Comparison of ENCODE assay signal across 27 cellular contexts in the genomic region with DNA sequence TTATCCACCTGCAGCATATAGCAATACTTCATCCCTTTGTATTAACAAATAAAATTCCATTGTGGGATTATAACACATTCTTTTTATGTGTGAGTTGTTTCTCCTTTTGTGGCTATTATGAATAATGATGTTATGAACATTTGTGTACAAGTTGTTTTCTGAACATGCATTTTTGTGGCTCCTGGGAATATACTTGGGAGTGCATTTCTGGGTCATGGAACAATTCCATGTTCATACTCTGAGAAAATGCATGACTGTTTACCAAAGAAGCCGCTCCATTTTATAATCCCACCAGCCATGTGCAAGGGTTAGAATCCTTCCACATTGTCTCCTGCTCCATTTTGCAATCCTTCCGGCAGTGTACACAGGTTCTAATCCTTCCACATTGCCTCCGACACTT.
DNase-seq lines count a peak whose midpoint lies in the region; ATAC-seq, FAIRE-seq and TF ChIP-seq lines count a peak whose summit lies in the region.
"Had no signal": no experiment of that assay in that cellular context is flagged by ENCODE, and none has a peak within 500 bp of the region (broad histone marks: within the 10 kb centered on the region; RNA-seq: fewer than 3 reads in every experiment).

No MANE protein-coding gene starts in this region.

- H3K4me1 ChIP-seq in DOHH2 (ENCODE audit: control insufficient read depth, low read length) = peaks cover 30% of the 10 kb centered on the region
- peaks cover 0 to 7% (median 0%) of the 10 kb centered on the region in 4 donors for H3K4me1 ChIP-seq in esophagus muscularis mucosa
- H3K4me1 ChIP-seq in HepG2 (ENCODE audit: insufficient read depth, low read length) = no peaks in the 10 kb centered on the region
- H3K4me1 ChIP-seq: BE2C had no signal

- H3K9me3 ChIP-seq in DOHH2 (ENCODE audit: control insufficient read depth, insufficient read depth, low read length) (no peaks in the 10 kb centered on the region), esophagus muscularis mucosa (no peaks in the 10 kb centered on the region), HepG2 (ENCODE audit: low read length) (no peaks in the 10 kb centered on the region)
- H3K9me3 ChIP-seq: BE2C, BLaER1 had no signal

- no peak for TF ChIP-seq RAD21 in HepG2 (CRISPR knock-in tag; IDR thresholded peaks at IDR 0.05)

- H3K27me3 ChIP-seq in DOHH2 (ENCODE audit: control insufficient read depth, low read length) = no peaks in the 10 kb centered on the region
- peaks cover 0 to 11% (median 0%) of the 10 kb centered on the region in 4 donors for H3K27me3 ChIP-seq in esophagus muscularis mucosa
- no peaks in the 10 kb centered on the region; a peak in 2 of 5 replicates for H3K27me3 ChIP-seq in HepG2 (ENCODE audit: control insufficient read depth in 1 of 2, insufficient read depth in 2 of 2, low read length in 2 of 2)
- H3K27me3 ChIP-seq: BE2C, BLaER1 had no signal

- CTCF ChIA-PET in HepG2 (lab: Yijun Ruan, JAX; ENCODE audit: low intra/inter-chr PET ratio, low total read pairs) = no interaction called here

- TF ChIP-seq POLR2A in esophagus muscularis mucosa (IDR thresholded peaks at IDR 0.05; ENCODE audit: low read depth) = no peak
- no peak for TF ChIP-seq POLR2A in HepG2 (IDR thresholded peaks at IDR 0.05; ENCODE audit: insufficient read depth in 1 of 2, low read depth in 2 of 2, low read length in 2 of 2)

- TF ChIP-seq EP300 in esophagus muscularis mucosa (IDR thresholded peaks at IDR 0.05) (no peak), HepG2 (IDR thresholded peaks at IDR 0.05; ENCODE audit: low read depth in 2 of 2, low read length in 2 of 2) (no peak), HepG2 (CRISPR knock-in tag; IDR thresholded peaks at IDR 0.05; ENCODE audit: borderline replicate concordance) (no peak)

- in situ Hi-C loops in HepG2 (cut with HindIII; ENCODE audit: extremely low pct_ligation_motif_present, low pct_unique_long_range_greater_than_20kb) = no loop called here

- H3K27ac ChIP-seq in DOHH2 (ENCODE audit: low read depth, low read length) (no peak overlapping the region), esophagus muscularis mucosa (replicated peaks in 1 of 4) (no peak overlapping the region), HepG2 (ENCODE audit: extremely low read length, insufficient read depth, low read length) (no peak overlapping the region)
- H3K27ac ChIP-seq: BLaER1 had no signal

- H3K9me2 ChIP-seq in DOHH2 (replicated peaks; ENCODE audit: control insufficient read depth, low read length) = no peaks in the 10 kb centered on the region

- no peak overlapping the region for H3K9ac ChIP-seq in HepG2 (ENCODE audit: insufficient read depth, low read depth, low read length)
- H3K9ac ChIP-seq: BLaER1 had no signal

- POLR2A ChIA-PET in HepG2 (lab: Yijun Ruan, JAX) = no interaction called here

- H3K4me2 ChIP-seq in DOHH2 (ENCODE audit: low read length) = peak overlapping the region; percentile 56
- H3K4me2 ChIP-seq in HepG2 (ENCODE audit: low read depth, low read length) = no peak overlapping the region
- H3K4me2 ChIP-seq: BLaER1 had no signal

- ATAC-seq in HepG2 = no peak

- DNase-seq in LHCN-M2 (ENCODE audit: low read depth) = peak; percentile 88
- DNase-seq in esophagus muscularis mucosa (ENCODE audit: extremely low spot score) = peak; percentile 75
- peak; percentile 43 for DNase-seq in retina
- DNase-seq in HepG2 (ENCODE audit: low spot score) = no peak
- DNase-seq in activated CD4-positive, alpha-beta T cell treated with anti-CD3 and anti-CD28 coated beads for 4 hours = no peak
- DNase-seq in stimulated activated naive CD4-positive, alpha-beta T cell (lab: John Stamatoyannopoulos, UW) = no peak
- no peak for DNase-seq in iPS-NIHi7 (ENCODE audit: extremely low spot score)
- DNase-seq: 8988T; ACHN; BE2C; C1 segment of cervical spinal cord; CD4-positive, alpha-beta memory T cell; CD4-positive, CD25-positive, alpha-beta regulatory T cell; CD8-positive, alpha-beta memory T cell; COR-L47; DMS 273 treated with DMSO at 0.1 percent for 48 hours; DMS153; DMS53; DMS79; DND-41; GF-D8 had no signal

- H2AFZ ChIP-seq in HepG2 (ENCODE audit: low read length) = no peak overlapping the region

- H3F3A ChIP-seq in DOHH2 (ENCODE audit: control insufficient read depth, insufficient read depth) = no peaks in the 10 kb centered on the region

- no peak for TF ChIP-seq CTCF in DOHH2 (IDR thresholded peaks at IDR 0.05; ENCODE audit: low read depth, low read length, poor library complexity, severe bottlenecking)
- no peak for TF ChIP-seq CTCF in esophagus muscularis mucosa (IDR thresholded peaks at IDR 0.05)
- TF ChIP-seq CTCF in HepG2 (CRISPR knock-in tag; IDR thresholded peaks at IDR 0.05) = no peak

- 97% methylated on average over 3 of the region's 3 CpGs for WGBS in esophagus muscularis mucosa
- WGBS in HepG2 (ENCODE audit: low lambda C conversion rate) = 5% methylated on average over 3 of the region's 3 CpGs

- H3K79me2 ChIP-seq in DOHH2 (ENCODE audit: control insufficient read depth, low read length) (peaks cover 48% of the 10 kb centered on the region), HepG2 (ENCODE audit: insufficient read depth, low read length) (no peaks in the 10 kb centered on the region)

- FAIRE-seq in HepG2 (lab: Jason Lieb, UNC) = no peak
- FAIRE-seq: A204.1, G401.6, GM12891, GM19239 had no signal

- intact Hi-C loops in esophagus muscularis mucosa (cut with DNase I) (no loop called here), HepG2 (cut with micrococcal nuclease; ENCODE audit: unreplicated experiment) (no loop called here)

- BruUV-seq in HepG2 (replicated peaks; lab: Mats Ljungman, UMichigan) = no TSS peak

- H3K36me3 ChIP-seq in DOHH2 (ENCODE audit: control insufficient read depth, low read length) = peaks cover 3% of the 10 kb centered on the region; the same call in 1 of the 2 replicates
- H3K36me3 ChIP-seq in esophagus muscularis mucosa = no peaks in the 10 kb centered on the region
- no peaks in the 10 kb centered on the region for H3K36me3 ChIP-seq in HepG2 (replicated peaks in 1 of 2; ENCODE audit: control insufficient read depth in 1 of 2, insufficient read depth in 2 of 2, low read length in 2 of 2)
- H3K36me3 ChIP-seq: BE2C, BLaER1 had no signal

- no peaks in the 10 kb centered on the region for H4K20me1 ChIP-seq in DOHH2 (ENCODE audit: control insufficient read depth, insufficient read depth, low read depth, low read length)
- no peaks in the 10 kb centered on the region for H4K20me1 ChIP-seq in HepG2 (ENCODE audit: insufficient read depth, low read length)
- H4K20me1 ChIP-seq: BLaER1 had no signal

- H3K4me3 ChIP-seq in DOHH2 (ENCODE audit: low read length) (peak overlapping the region; percentile 31), esophagus muscularis mucosa (no peak overlapping the region), HepG2 (replicated peaks in 1 of 3; ENCODE audit: insufficient read depth in 1 of 3, low read depth in 2 of 3, low read length in 3 of 3) (no peak overlapping the region)
- H3K4me3 ChIP-seq: BLaER1 had no signal

TF ChIP-seq in HepG2, 621 proteins besides CTCF, POLR2A, EP300 and RAD21:
- TF ChIP-seq, protein P1, sequence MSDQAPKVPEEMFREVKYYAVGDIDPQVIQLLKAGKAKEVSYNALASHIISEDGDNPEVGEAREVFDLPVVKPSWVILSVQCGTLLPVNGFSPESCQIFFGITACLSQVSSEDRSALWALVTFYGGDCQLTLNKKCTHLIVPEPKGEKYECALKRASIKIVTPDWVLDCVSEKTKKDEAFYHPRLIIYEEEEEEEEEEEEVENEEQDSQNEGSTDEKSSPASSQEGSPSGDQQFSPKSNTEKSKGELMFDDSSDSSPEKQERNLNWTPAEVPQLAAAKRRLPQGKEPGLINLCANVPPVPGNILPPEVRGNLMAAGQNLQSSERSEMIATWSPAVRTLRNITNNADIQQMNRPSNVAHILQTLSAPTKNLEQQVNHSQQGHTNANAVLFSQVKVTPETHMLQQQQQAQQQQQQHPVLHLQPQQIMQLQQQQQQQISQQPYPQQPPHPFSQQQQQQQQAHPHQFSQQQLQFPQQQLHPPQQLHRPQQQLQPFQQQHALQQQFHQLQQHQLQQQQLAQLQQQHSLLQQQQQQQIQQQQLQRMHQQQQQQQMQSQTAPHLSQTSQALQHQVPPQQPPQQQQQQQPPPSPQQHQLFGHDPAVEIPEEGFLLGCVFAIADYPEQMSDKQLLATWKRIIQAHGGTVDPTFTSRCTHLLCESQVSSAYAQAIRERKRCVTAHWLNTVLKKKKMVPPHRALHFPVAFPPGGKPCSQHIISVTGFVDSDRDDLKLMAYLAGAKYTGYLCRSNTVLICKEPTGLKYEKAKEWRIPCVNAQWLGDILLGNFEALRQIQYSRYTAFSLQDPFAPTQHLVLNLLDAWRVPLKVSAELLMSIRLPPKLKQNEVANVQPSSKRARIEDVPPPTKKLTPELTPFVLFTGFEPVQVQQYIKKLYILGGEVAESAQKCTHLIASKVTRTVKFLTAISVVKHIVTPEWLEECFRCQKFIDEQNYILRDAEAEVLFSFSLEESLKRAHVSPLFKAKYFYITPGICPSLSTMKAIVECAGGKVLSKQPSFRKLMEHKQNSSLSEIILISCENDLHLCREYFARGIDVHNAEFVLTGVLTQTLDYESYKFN (CRISPR knock-in tag; conservative IDR thresholded peaks at IDR 0.05) = no peak
- TF ChIP-seq, protein P2, sequence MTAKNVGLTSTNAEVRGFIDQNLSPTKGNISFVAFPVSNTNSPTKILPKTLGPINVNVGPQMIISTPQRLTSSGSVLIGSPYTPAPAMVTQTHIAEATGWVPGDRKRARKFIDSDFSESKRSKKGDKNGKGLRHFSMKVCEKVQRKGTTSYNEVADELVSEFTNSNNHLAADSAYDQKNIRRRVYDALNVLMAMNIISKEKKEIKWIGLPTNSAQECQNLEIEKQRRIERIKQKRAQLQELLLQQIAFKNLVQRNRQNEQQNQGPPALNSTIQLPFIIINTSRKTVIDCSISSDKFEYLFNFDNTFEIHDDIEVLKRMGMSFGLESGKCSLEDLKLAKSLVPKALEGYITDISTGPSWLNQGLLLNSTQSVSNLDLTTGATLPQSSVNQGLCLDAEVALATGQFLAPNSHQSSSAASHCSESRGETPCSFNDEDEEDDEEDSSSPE (CRISPR knock-in tag; IDR thresholded peaks at IDR 0.05) = no peak
TF ChIP-seq in HepG2: peak in this region for 0.

Comparison
In these comparisons a context has a peak if more than half of its experiments do, and no peak if none do; other contexts are left out.
1. DNase-seq: peak in LHCN-M2 (single experiment), esophagus muscularis mucosa (single experiment) and retina (single experiment); none in HepG2 (single experiment), activated CD4-positive, alpha-beta T cell treated with anti-CD3 and anti-CD28 coated beads for 4 hours (0 of 2), stimulated activated naive CD4-positive, alpha-beta T cell (0 of 6) and iPS-NIHi7 (single experiment).